ENCODE assay signal across 2 cellular contexts in the genomic region with DNA sequence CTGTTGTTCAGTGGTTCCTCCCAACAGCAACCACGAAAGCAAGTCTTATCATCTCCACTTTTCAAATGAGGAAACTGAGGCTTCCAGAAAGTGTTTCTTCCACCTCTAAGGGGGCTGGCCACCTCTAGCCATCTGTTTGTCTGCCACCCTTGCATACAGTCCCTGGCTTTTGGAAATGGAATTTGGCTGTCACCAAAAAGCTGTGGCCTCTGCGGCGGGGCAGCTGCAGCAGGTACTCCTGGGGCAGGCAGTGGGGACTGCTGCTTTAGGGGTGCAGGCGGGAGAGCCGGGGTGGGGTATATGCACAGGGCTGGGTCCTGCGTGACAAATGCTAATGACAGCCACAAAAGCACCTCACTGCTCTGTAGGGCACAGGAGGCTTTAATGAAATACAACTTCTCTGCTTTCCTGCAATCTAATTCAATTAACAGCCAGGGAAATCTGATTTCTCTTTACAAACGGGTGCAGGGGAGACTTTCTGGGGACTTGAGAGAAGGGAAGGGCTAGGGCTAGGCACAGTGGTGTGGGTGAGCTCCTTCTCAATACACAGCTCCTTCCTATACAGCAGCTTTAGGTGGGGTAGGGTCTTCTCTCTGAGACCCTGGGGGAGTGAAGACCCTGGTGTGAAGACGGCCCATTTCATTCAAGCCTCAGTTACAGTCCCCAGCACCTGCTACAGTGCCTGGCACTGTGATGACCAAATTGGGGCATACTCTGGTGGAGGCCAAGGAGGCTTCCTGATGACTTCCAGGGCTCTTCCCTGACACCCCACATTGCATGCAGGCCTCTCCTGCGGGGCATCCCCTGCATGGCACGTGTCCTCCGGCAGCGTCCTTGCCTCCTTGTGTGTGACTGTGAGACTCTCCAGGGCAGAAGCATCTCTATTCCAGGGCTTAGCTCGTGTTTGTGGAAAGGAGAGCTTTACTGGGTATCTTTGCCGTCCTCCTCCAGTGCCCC.
TF ChIP-seq lines count a peak whose summit lies in the region.

No MANE protein-coding gene starts in this region.

TF ChIP-seq in GM23338, 12 proteins besides CTCF, POLR2A, EP300 and RAD21 (continued from another document and continues in another):
- TF ChIP-seq, protein P1, sequence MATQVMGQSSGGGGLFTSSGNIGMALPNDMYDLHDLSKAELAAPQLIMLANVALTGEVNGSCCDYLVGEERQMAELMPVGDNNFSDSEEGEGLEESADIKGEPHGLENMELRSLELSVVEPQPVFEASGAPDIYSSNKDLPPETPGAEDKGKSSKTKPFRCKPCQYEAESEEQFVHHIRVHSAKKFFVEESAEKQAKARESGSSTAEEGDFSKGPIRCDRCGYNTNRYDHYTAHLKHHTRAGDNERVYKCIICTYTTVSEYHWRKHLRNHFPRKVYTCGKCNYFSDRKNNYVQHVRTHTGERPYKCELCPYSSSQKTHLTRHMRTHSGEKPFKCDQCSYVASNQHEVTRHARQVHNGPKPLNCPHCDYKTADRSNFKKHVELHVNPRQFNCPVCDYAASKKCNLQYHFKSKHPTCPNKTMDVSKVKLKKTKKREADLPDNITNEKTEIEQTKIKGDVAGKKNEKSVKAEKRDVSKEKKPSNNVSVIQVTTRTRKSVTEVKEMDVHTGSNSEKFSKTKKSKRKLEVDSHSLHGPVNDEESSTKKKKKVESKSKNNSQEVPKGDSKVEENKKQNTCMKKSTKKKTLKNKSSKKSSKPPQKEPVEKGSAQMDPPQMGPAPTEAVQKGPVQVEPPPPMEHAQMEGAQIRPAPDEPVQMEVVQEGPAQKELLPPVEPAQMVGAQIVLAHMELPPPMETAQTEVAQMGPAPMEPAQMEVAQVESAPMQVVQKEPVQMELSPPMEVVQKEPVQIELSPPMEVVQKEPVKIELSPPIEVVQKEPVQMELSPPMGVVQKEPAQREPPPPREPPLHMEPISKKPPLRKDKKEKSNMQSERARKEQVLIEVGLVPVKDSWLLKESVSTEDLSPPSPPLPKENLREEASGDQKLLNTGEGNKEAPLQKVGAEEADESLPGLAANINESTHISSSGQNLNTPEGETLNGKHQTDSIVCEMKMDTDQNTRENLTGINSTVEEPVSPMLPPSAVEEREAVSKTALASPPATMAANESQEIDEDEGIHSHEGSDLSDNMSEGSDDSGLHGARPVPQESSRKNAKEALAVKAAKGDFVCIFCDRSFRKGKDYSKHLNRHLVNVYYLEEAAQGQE (IDR thresholded peaks at IDR 0.05; ENCODE audit: unreplicated experiment): no peak
- TF ChIP-seq, protein P2, sequence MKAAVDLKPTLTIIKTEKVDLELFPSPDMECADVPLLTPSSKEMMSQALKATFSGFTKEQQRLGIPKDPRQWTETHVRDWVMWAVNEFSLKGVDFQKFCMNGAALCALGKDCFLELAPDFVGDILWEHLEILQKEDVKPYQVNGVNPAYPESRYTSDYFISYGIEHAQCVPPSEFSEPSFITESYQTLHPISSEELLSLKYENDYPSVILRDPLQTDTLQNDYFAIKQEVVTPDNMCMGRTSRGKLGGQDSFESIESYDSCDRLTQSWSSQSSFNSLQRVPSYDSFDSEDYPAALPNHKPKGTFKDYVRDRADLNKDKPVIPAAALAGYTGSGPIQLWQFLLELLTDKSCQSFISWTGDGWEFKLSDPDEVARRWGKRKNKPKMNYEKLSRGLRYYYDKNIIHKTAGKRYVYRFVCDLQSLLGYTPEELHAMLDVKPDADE (IDR thresholded peaks at IDR 0.05): no peak
- no peak for TF ChIP-seq POLR2AphosphoS5 (IDR thresholded peaks at IDR 0.05; ENCODE audit: low read depth)
- no peak for TF ChIP-seq STAT1 (IDR thresholded peaks at IDR 0.05; ENCODE audit: unreplicated experiment)
- TF ChIP-seq, protein P3, sequence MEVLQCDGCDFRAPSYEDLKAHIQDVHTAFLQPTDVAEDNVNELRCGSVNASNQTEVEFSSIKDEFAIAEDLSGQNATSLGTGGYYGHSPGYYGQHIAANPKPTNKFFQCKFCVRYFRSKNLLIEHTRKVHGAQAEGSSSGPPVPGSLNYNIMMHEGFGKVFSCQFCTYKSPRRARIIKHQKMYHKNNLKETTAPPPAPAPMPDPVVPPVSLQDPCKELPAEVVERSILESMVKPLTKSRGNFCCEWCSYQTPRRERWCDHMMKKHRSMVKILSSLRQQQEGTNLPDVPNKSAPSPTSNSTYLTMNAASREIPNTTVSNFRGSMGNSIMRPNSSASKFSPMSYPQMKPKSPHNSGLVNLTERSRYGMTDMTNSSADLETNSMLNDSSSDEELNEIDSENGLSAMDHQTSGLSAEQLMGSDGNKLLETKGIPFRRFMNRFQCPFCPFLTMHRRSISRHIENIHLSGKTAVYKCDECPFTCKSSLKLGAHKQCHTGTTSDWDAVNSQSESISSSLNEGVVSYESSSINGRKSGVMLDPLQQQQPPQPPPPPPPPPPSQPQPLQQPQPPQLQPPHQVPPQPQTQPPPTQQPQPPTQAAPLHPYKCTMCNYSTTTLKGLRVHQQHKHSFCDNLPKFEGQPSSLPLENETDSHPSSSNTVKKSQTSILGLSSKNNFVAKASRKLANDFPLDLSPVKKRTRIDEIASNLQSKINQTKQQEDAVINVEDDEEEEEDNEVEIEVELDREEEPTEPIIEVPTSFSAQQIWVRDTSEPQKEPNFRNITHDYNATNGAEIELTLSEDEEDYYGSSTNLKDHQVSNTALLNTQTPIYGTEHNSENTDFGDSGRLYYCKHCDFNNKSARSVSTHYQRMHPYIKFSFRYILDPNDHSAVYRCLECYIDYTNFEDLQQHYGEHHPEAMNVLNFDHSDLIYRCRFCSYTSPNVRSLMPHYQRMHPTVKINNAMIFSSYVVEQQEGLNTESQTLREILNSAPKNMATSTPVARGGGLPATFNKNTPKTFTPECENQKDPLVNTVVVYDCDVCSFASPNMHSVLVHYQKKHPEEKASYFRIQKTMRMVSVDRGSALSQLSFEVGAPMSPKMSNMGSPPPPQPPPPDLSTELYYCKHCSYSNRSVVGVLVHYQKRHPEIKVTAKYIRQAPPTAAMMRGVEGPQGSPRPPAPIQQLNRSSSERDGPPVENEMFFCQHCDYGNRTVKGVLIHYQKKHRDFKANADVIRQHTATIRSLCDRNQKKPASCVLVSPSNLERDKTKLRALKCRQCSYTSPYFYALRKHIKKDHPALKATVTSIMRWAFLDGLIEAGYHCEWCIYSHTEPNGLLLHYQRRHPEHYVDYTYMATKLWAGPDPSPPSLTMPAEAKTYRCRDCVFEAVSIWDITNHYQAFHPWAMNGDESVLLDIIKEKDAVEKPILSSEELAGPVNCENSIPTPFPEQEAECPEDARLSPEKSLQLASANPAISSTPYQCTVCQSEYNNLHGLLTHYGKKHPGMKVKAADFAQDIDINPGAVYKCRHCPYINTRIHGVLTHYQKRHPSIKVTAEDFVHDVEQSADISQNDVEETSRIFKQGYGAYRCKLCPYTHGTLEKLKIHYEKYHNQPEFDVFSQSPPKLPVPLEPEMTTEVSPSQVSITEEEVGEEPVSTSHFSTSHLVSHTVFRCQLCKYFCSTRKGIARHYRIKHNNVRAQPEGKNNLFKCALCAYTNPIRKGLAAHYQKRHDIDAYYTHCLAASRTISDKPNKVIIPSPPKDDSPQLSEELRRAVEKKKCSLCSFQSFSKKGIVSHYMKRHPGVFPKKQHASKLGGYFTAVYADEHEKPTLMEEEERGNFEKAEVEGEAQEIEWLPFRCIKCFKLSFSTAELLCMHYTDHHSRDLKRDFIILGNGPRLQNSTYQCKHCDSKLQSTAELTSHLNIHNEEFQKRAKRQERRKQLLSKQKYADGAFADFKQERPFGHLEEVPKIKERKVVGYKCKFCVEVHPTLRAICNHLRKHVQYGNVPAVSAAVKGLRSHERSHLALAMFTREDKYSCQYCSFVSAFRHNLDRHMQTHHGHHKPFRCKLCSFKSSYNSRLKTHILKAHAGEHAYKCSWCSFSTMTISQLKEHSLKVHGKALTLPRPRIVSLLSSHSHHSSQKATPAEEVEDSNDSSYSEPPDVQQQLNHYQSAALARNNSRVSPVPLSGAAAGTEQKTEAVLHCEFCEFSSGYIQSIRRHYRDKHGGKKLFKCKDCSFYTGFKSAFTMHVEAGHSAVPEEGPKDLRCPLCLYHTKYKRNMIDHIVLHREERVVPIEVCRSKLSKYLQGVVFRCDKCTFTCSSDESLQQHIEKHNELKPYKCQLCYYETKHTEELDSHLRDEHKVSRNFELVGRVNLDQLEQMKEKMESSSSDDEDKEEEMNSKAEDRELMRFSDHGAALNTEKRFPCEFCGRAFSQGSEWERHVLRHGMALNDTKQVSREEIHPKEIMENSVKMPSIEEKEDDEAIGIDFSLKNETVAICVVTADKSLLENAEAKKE (CRISPR knock-in tag; IDR thresholded peaks at IDR 0.05): no peak
- no peak for TF ChIP-seq EZH2phosphoT487 (IDR thresholded peaks at IDR 0.05; ENCODE audit: unreplicated experiment)

TF ChIP-seq in SK-N-SH, 30 proteins besides CTCF, POLR2A, EP300 and RAD21 (continued from another document):
- TF ChIP-seq, protein P1 (IDR thresholded peaks at IDR 0.05; ENCODE audit: low read depth, low read length): no peak
- TF ChIP-seq, protein P4, sequence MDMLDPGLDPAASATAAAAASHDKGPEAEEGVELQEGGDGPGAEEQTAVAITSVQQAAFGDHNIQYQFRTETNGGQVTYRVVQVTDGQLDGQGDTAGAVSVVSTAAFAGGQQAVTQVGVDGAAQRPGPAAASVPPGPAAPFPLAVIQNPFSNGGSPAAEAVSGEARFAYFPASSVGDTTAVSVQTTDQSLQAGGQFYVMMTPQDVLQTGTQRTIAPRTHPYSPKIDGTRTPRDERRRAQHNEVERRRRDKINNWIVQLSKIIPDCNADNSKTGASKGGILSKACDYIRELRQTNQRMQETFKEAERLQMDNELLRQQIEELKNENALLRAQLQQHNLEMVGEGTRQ (IDR thresholded peaks at IDR 0.05; ENCODE audit: borderline replicate concordance, low read depth, low read length): no peak
- TF ChIP-seq SIN3A (IDR thresholded peaks at IDR 0.05; ENCODE audit: borderline replicate concordance, low read depth, low read length): no peak
- TF ChIP-seq, protein P5, sequence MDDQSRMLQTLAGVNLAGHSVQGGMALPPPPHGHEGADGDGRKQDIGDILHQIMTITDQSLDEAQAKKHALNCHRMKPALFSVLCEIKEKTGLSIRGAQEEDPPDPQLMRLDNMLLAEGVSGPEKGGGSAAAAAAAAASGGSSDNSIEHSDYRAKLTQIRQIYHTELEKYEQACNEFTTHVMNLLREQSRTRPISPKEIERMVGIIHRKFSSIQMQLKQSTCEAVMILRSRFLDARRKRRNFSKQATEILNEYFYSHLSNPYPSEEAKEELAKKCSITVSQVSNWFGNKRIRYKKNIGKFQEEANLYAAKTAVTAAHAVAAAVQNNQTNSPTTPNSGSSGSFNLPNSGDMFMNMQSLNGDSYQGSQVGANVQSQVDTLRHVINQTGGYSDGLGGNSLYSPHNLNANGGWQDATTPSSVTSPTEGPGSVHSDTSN (IDR thresholded peaks at IDR 0.05): no peak
- TF ChIP-seq JUND (IDR thresholded peaks at IDR 0.05): no peak
- peak; percentile 45; the same call in 1 of the 2 replicates for TF ChIP-seq RCOR1 (IDR thresholded peaks at IDR 0.05; ENCODE audit: low read length)
- TF ChIP-seq FOXJ3 (CRISPR knock-in tag; IDR thresholded peaks at IDR 0.05): 0 out of 2 replicates have a peak, but pooled peaks have one; percentile 34
- TF ChIP-seq, protein P6, sequence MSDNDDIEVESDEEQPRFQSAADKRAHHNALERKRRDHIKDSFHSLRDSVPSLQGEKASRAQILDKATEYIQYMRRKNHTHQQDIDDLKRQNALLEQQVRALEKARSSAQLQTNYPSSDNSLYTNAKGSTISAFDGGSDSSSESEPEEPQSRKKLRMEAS (IDR thresholded peaks at IDR 0.05; ENCODE audit: low read depth): no peak
- no peak for TF ChIP-seq MEF2A (IDR thresholded peaks at IDR 0.05; ENCODE audit: borderline replicate concordance, low read depth)
- TF ChIP-seq YY1 (IDR thresholded peaks at IDR 0.05; ENCODE audit: low read depth): no peak
